In the genomic region with DNA sequence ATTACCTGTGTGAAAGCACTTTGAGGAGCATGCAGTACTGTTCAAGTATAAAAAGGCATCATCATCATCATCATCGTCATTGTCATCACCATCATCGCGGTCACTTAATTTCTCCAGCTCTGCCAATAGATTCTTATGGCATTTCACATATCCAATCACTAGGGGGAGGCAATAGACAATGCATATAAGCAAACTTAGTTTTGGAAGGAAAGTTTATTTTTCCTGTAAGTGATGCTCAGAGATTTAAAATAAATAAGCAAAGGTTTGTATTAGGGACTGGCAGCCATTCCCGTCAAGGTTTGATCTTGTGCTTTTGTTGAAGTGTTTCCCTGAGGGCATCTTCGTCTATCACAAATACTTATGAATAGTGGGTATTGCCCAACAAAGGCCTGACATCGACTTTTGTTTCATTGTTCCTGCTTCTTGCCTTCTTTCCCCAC, we compare ENCODE assay signal across 8 cellular contexts.
DNase-seq lines count a peak whose midpoint lies in the region; ATAC-seq and TF ChIP-seq lines count a peak whose summit lies in the region.

No MANE protein-coding gene starts in this region.

- intact Hi-C loops in OCI-LY7 (cut with micrococcal nuclease; ENCODE audit: unreplicated experiment), result no loop called here
- intact Hi-C loops in ovary (cut with DNase I), result loop anchor here in 3 of 4 donors (5.0 to 10.0 kb wide), 4 partner anchors 635 to 767 kb away; no protein-coding TSS in a partner anchor

- POLR2A ChIA-PET in OCI-LY7 (lab: Charles Lee), result no interaction called here

- no peak for TF ChIP-seq POLR2A in ovary (IDR thresholded peaks at IDR 0.05)

- H3K27ac ChIP-seq in OCI-LY7 (ENCODE audit: low read depth, low read length, poor library complexity, severe bottlenecking), result no peak overlapping the region
- H3K27ac ChIP-seq in ovary, result no peak overlapping the region

- no peak overlapping the region for H3K4me2 ChIP-seq in OCI-LY7 (ENCODE audit: low read length)

- TF ChIP-seq EP300 in ovary (IDR thresholded peaks at IDR 0.05), result no peak

- H3K79me2 ChIP-seq in OCI-LY7 (ENCODE audit: insufficient read depth, low read depth, low read length), result no peaks in the 10 kb centered on the region

- DNase-seq in Ammon's horn (ENCODE audit: low spot score) (peak; percentile 70), HCEC 1CT (peak; percentile 58), OCI-LY7 (ENCODE audit: low spot score) (peak; percentile 4), epithelial cell of proximal tubule (ENCODE audit: low read depth) (no peak), ovary (no peak)
- DNase-seq in activated CD4-positive, alpha-beta T cell treated with anti-CD3 and anti-CD28 coated beads, Interleukin-2, amount 50 U/mL, for 1 hour, result no peak

- CTCF ChIA-PET in OCI-LY7 (lab: Charles Lee; ENCODE audit: unreplicated experiment), result no interaction called here

- H3K4me3 ChIP-seq in OCI-LY7 (ENCODE audit: low read depth, low read length, poor library complexity, severe bottlenecking) (no peak overlapping the region), epithelial cell of proximal tubule (ENCODE audit: low read depth, low read length) (no peak overlapping the region), ovary (no peak overlapping the region)

- H3K9me2 ChIP-seq in OCI-LY7 (ENCODE audit: insufficient read depth, low read length), result no peaks in the 10 kb centered on the region

- H3K4me1 ChIP-seq in OCI-LY7 (ENCODE audit: insufficient read depth, low read length, poor library complexity, severe bottlenecking) (no peaks in the 10 kb centered on the region), ovary (ENCODE audit: insufficient read depth) (no peaks in the 10 kb centered on the region)

- H4K20me1 ChIP-seq in OCI-LY7 (ENCODE audit: insufficient read depth, low read length), result no peaks in the 10 kb centered on the region

- no peak for ATAC-seq in HG02610 (IDR thresholded peaks at IDR 0.05; ENCODE audit: unreplicated experiment)
- no peak for ATAC-seq in HG03442 (IDR thresholded peaks at IDR 0.05; ENCODE audit: unreplicated experiment)

- 23 to 26% (median 24%) methylated on average over 6 of the region's 6 CpGs for WGBS in ovary, 3 donors

- no peaks in the 10 kb centered on the region for H3K36me3 ChIP-seq in OCI-LY7 (ENCODE audit: insufficient read depth, low read length)
- H3K36me3 ChIP-seq in ovary, result no peaks in the 10 kb centered on the region

- H3K9me3 ChIP-seq in OCI-LY7 (ENCODE audit: low read length) (no peaks in the 10 kb centered on the region), ovary (no peaks in the 10 kb centered on the region)

- H2AFZ ChIP-seq in OCI-LY7 (ENCODE audit: low read length), result no peak overlapping the region

- BruUV-seq in OCI-LY7 (replicated peaks; lab: Mats Ljungman, UMichigan), result no TSS peak

- H3K27me3 ChIP-seq in ovary, result no peaks in the 10 kb centered on the region

- TF ChIP-seq CTCF in OCI-LY7 (conservative IDR thresholded peaks at IDR 0.05; ENCODE audit: low read length) (peak; percentile 67), epithelial cell of proximal tubule (conservative IDR thresholded peaks at IDR 0.05; ENCODE audit: low read depth, low read length) (peak; percentile 72), ovary (IDR thresholded peaks at IDR 0.05) (peak in 2 of 3 donors; percentile 66 to 67)

Comparison
In these comparisons a context has a peak if more than half of its experiments do, and no peak if none do; other contexts are left out.
1. DNase-seq: peak in Ammon's horn (single experiment), HCEC 1CT (single experiment) and OCI-LY7 (single experiment); none in epithelial cell of proximal tubule (single experiment), ovary (0 of 5) and activated CD4-positive, alpha-beta T cell treated with anti-CD3 and anti-CD28 coated beads, Interleukin-2, amount 50 U/mL, for 1 hour (single experiment).
2. Peak in every context shown above with its lines, with median percentiles within 50 percentile points of each other: CTCF ChIP-seq.